29 cellular contexts compared by ENCODE assay signal in genomic region chr6:105301756-105302616, GRCh38.
A peak's percentile ranks its signal among the peaks of the same experiment; 100 is the strongest.
DNase-seq lines count a peak whose midpoint lies in the region; ATAC-seq, FAIRE-seq and TF ChIP-seq lines count a peak whose summit lies in the region.
"Had no signal": no experiment of that assay in that cellular context is flagged by ENCODE, and none has a peak within 500 bp of the region (broad histone marks: within the 10 kb centered on the region; RNA-seq: fewer than 3 reads in every experiment).

No MANE protein-coding gene starts in this region.

- dilution Hi-C loops in mammary epithelial cell (cut with HindIII; ENCODE audit: low sequenced_read_pairs) = no loop called here

- no peak overlapping the region for H3K4me3 Mint-ChIP-seq in MCF 10A (ENCODE audit: unreplicated experiment)
- H3K4me3 Mint-ChIP-seq: activated CD8-positive, alpha-beta memory T cell treated with anti-CD3 and anti-CD28 coated beads, Interleukin-2, amount 10 ng/mL, durations not matched to agents 7 days and 5 days; activated naive CD4-positive, alpha-beta T cell treated with anti-CD3 and anti-CD28 coated beads, Interleukin-2, amount 10 ng/mL, durations not matched to agents 7 days and 5 days; dendritic cell treated with granulocyte-macrophage colony-stimulating factor and Interleukin-4, amounts not matched to agents 40 ng/mL and 50 ng/mL, for 4 days; naive thymus-derived CD4-positive, alpha-beta T cell; stimulated activated naive CD8-positive, alpha-beta T cell treated with anti-CD3 and anti-CD28 coated beads, Interleukin-15, Interleukin-2, amounts not matched to agents 100 ng/mL and 50 ng/mL, for 24 hours had no signal

- no peaks in the 10 kb centered on the region for H3K4me1 ChIP-seq in mammary epithelial cell (ENCODE audit: insufficient read depth, low read length)
- H3K4me1 ChIP-seq in skeletal muscle satellite cell (ENCODE audit: control insufficient read depth, insufficient read depth, low read length) = no peaks in the 10 kb centered on the region
- no peaks in the 10 kb centered on the region for H3K4me1 ChIP-seq in HepG2 (ENCODE audit: insufficient read depth, low read length)
- H3K4me1 ChIP-seq: tibial artery had no signal

- H3K4me1 Mint-ChIP-seq in MCF 10A (ENCODE audit: insufficient read depth, unreplicated experiment) = no peaks in the 10 kb centered on the region
- H3K4me1 Mint-ChIP-seq: activated CD8-positive, alpha-beta memory T cell treated with anti-CD3 and anti-CD28 coated beads, Interleukin-2, amount 10 ng/mL, durations not matched to agents 7 days and 5 days; activated naive CD4-positive, alpha-beta T cell treated with anti-CD3 and anti-CD28 coated beads, Interleukin-2, amount 10 ng/mL, durations not matched to agents 7 days and 5 days had no signal

- intact Hi-C loops in MCF 10A (cut with micrococcal nuclease) (no loop called here), mammary epithelial cell (cut with micrococcal nuclease) (no loop called here), HepG2 (cut with micrococcal nuclease; ENCODE audit: unreplicated experiment) (no loop called here)

- no peaks in the 10 kb centered on the region for H4K20me1 ChIP-seq in mammary epithelial cell (ENCODE audit: insufficient read depth, low read length)
- H4K20me1 ChIP-seq in HepG2 (ENCODE audit: insufficient read depth, low read length) = no peaks in the 10 kb centered on the region

- H2AFZ ChIP-seq in mammary epithelial cell (ENCODE audit: low read depth, low read length) = no peak overlapping the region
- no peak overlapping the region for H2AFZ ChIP-seq in HepG2 (ENCODE audit: low read length)

- DNase-seq in MCF 10A (ENCODE audit: unreplicated experiment) = no peak
- DNase-seq in mammary epithelial cell = no peak
- peak; percentile 97 for DNase-seq in LNCaP clone FGC (ENCODE audit: low read depth)
- peak; percentile 47 to 75 for DNase-seq in foreskin fibroblast
- no peak for DNase-seq in HUDEP-2 (lab: John Stamatoyannopoulos, UW; ENCODE audit: unreplicated experiment in 76 of 76)
- no peak for DNase-seq in HepG2 (ENCODE audit: low spot score)
- DNase-seq: 8988T; activated CD4-positive, alpha-beta T cell treated with anti-CD3 and anti-CD28 coated beads, Interleukin-2, amount 50 U/mL, for 1 hour; activated CD8-positive, alpha-beta memory T cell treated with anti-CD3 and anti-CD28 coated beads, Interleukin-2, amount 10 ng/mL, durations not matched to agents 7 days and 5 days; activated naive CD4-positive, alpha-beta T cell treated with anti-CD3 and anti-CD28 coated beads, Interleukin-2, amount 10 ng/mL, durations not matched to agents 7 days and 5 days; amniotic stem cell; BE2C; COR-L47; DMS79 treated with DMSO at 0.1 percent for 48 hours; MV-4-11; naive thymus-derived CD4-positive, alpha-beta T cell; NCI-H146; NCI-H774; occipital lobe; SK-N-SH; tibial artery; WERI-Rb-1 had no signal

- H3K9ac ChIP-seq in mammary epithelial cell (ENCODE audit: insufficient read depth, low read length) (no peak overlapping the region), skeletal muscle satellite cell (ENCODE audit: low read depth, low read length) (no peak overlapping the region), HepG2 (ENCODE audit: insufficient read depth, low read depth, low read length) (no peak overlapping the region)
- H3K9ac ChIP-seq: SK-N-SH had no signal

- ATAC-seq in GM21576 (IDR thresholded peaks at IDR 0.05; ENCODE audit: unreplicated experiment) (no peak), HepG2 (no peak)
- ATAC-seq: activated CD8-positive, alpha-beta memory T cell treated with anti-CD3 and anti-CD28 coated beads, Interleukin-2, amount 10 ng/mL, durations not matched to agents 7 days and 5 days; naive thymus-derived CD4-positive, alpha-beta T cell had no signal

- H3K9me3 ChIP-seq in mammary epithelial cell (replicated peaks; ENCODE audit: insufficient read depth, low read length) = no peaks in the 10 kb centered on the region
- H3K9me3 ChIP-seq in skeletal muscle satellite cell (replicated peaks; ENCODE audit: low read length) = no peaks in the 10 kb centered on the region
- H3K9me3 ChIP-seq in HepG2 (ENCODE audit: low read length) = no peaks in the 10 kb centered on the region
- H3K9me3 ChIP-seq: BE2C, SK-N-SH, tibial artery had no signal

- in situ Hi-C loops in mammary epithelial cell (cut with MboI; ENCODE audit: low sequenced_read_pairs in 2 of 2) = no loop called here
- in situ Hi-C loops in HepG2 (cut with HindIII; ENCODE audit: extremely low pct_ligation_motif_present, low pct_unique_long_range_greater_than_20kb) = no loop called here

- peaks cover 19% of the 10 kb centered on the region for H3K36me3 Mint-ChIP-seq in MCF 10A (ENCODE audit: insufficient read depth, unreplicated experiment)

- H3K9me3 Mint-ChIP-seq in MCF 10A (ENCODE audit: unreplicated experiment) = no peaks in the 10 kb centered on the region
- H3K9me3 Mint-ChIP-seq: activated naive CD4-positive, alpha-beta T cell treated with anti-CD3 and anti-CD28 coated beads, Interleukin-2, amount 10 ng/mL, durations not matched to agents 7 days and 5 days; dendritic cell treated with granulocyte-macrophage colony-stimulating factor and Interleukin-4, amounts not matched to agents 40 ng/mL and 50 ng/mL, for 4 days; naive thymus-derived CD4-positive, alpha-beta T cell; stimulated activated naive CD8-positive, alpha-beta T cell treated with anti-CD3 and anti-CD28 coated beads, Interleukin-15, Interleukin-2, amounts not matched to agents 100 ng/mL and 50 ng/mL, for 24 hours had no signal

- 94% methylated on average over 18 of the region's 18 CpGs for WGBS in mammary epithelial cell (ENCODE audit: low coverage, missing lambda C conversion rate)
- 97% methylated on average over 18 of the region's 18 CpGs for WGBS in HepG2 (ENCODE audit: low lambda C conversion rate)

- TF ChIP-seq CTCF in MCF 10A (IDR thresholded peaks at IDR 0.05; ENCODE audit: unreplicated experiment) (no peak), mammary epithelial cell (conservative IDR thresholded peaks at IDR 0.05 in 1 of 2, IDR thresholded peaks at IDR 0.05 in 1 of 2; ENCODE audit: extremely low read depth in 1 of 2, insufficient read depth in 1 of 2, low read depth in 1 of 2, low read length in 2 of 2) (no peak), LNCaP clone FGC (IDR thresholded peaks at IDR 0.05; ENCODE audit: control insufficient read depth, extremely low read depth, insufficient read depth) (no peak), foreskin fibroblast (IDR thresholded peaks at IDR 0.05; ENCODE audit: low read depth, low read length) (no peak), HepG2 (CRISPR knock-in tag; IDR thresholded peaks at IDR 0.05) (no peak)

- FAIRE-seq in HepG2 (lab: Jason Lieb, UNC) = no peak
- FAIRE-seq: H54, HTR-8/SVneo had no signal

- POLR2A ChIA-PET in MCF 10A (lab: Yijun Ruan, JAX) = interaction anchor here (0.6 to 1.3 kb wide), 2 partner anchors 205 to 214 kb away, joined by 3 read pairs; no protein-coding TSS in a partner anchor
- POLR2A ChIA-PET in HepG2 (lab: Yijun Ruan, JAX) = no interaction called here

- TF ChIP-seq EP300 in HepG2 (IDR thresholded peaks at IDR 0.05; ENCODE audit: low read depth in 2 of 2, low read length in 2 of 2) (no peak), HepG2 (CRISPR knock-in tag; IDR thresholded peaks at IDR 0.05; ENCODE audit: borderline replicate concordance) (no peak)

- no peak overlapping the region for H3K4me2 ChIP-seq in mammary epithelial cell (ENCODE audit: insufficient read depth, low read depth, low read length)
- peak overlapping the region; percentile 64 for H3K4me2 ChIP-seq in skeletal muscle satellite cell (ENCODE audit: low read length)
- no peak overlapping the region for H3K4me2 ChIP-seq in HepG2 (ENCODE audit: low read depth, low read length)
- H3K4me2 ChIP-seq: SK-N-SH had no signal

- H3K27ac ChIP-seq in mammary epithelial cell (ENCODE audit: insufficient read depth, low read depth, low read length) (no peak overlapping the region), HepG2 (ENCODE audit: extremely low read length, insufficient read depth, low read length) (no peak overlapping the region)
- H3K27ac ChIP-seq: RWPE1, tibial artery, WERI-Rb-1 had no signal

- H3K27ac Mint-ChIP-seq in MCF 10A (ENCODE audit: low read depth, unreplicated experiment) = peak overlapping the region; percentile 27
- H3K27ac Mint-ChIP-seq: activated CD8-positive, alpha-beta memory T cell treated with anti-CD3 and anti-CD28 coated beads, Interleukin-2, amount 10 ng/mL, durations not matched to agents 7 days and 5 days; activated naive CD4-positive, alpha-beta T cell treated with anti-CD3 and anti-CD28 coated beads, Interleukin-2, amount 10 ng/mL, durations not matched to agents 7 days and 5 days; dendritic cell treated with granulocyte-macrophage colony-stimulating factor and Interleukin-4, amounts not matched to agents 40 ng/mL and 50 ng/mL, for 4 days; naive thymus-derived CD4-positive, alpha-beta T cell; stimulated activated naive CD8-positive, alpha-beta T cell treated with anti-CD3 and anti-CD28 coated beads, Interleukin-15, Interleukin-2, amounts not matched to agents 100 ng/mL and 50 ng/mL, for 24 hours had no signal

- TF ChIP-seq POLR2A in HepG2 (IDR thresholded peaks at IDR 0.05; ENCODE audit: insufficient read depth in 1 of 2, low read depth in 2 of 2, low read length in 2 of 2) = no peak

- H3K79me2 ChIP-seq in mammary epithelial cell (ENCODE audit: insufficient read depth, low read length) = peaks cover 14% of the 10 kb centered on the region
- no peaks in the 10 kb centered on the region for H3K79me2 ChIP-seq in HepG2 (ENCODE audit: insufficient read depth, low read length)

- no TSS peak for BruUV-seq in MCF 10A (replicated peaks; lab: Mats Ljungman, UMichigan)
- no TSS peak for BruUV-seq in mammary epithelial cell (replicated peaks; lab: Mats Ljungman, UMichigan)
- BruUV-seq in HepG2 (replicated peaks; lab: Mats Ljungman, UMichigan) = no TSS peak

- CTCF ChIA-PET in MCF 10A (lab: Yijun Ruan, JAX) = interaction anchor here (1.1 kb wide), 1 partner anchor 212 kb away, joined by 4 read pairs; no protein-coding TSS in a partner anchor
- CTCF ChIA-PET in mammary epithelial cell (lab: Charles Lee; ENCODE audit: low non-redundant PET) = no interaction called here
- CTCF ChIA-PET in HepG2 (lab: Yijun Ruan, JAX; ENCODE audit: low intra/inter-chr PET ratio, low total read pairs) = no interaction called here

- no peaks in the 10 kb centered on the region for H3K27me3 ChIP-seq in mammary epithelial cell (ENCODE audit: insufficient read depth, low read length)
- no peaks in the 10 kb centered on the region for H3K27me3 ChIP-seq in skeletal muscle satellite cell (ENCODE audit: control insufficient read depth, insufficient read depth, low read length)
- H3K27me3 ChIP-seq in HepG2 (ENCODE audit: control insufficient read depth in 1 of 2, insufficient read depth in 2 of 2, low read length in 2 of 2) = no peaks in the 10 kb centered on the region; a peak in 1 of 5 replicates
- H3K27me3 ChIP-seq: BE2C, tibial artery had no signal

- no peaks in the 10 kb centered on the region for H3K27me3 Mint-ChIP-seq in MCF 10A (ENCODE audit: insufficient read depth, unreplicated experiment)
- H3K27me3 Mint-ChIP-seq: activated CD8-positive, alpha-beta memory T cell treated with anti-CD3 and anti-CD28 coated beads, Interleukin-2, amount 10 ng/mL, durations not matched to agents 7 days and 5 days; activated naive CD4-positive, alpha-beta T cell treated with anti-CD3 and anti-CD28 coated beads, Interleukin-2, amount 10 ng/mL, durations not matched to agents 7 days and 5 days; dendritic cell treated with granulocyte-macrophage colony-stimulating factor and Interleukin-4, amounts not matched to agents 40 ng/mL and 50 ng/mL, for 4 days; naive thymus-derived CD4-positive, alpha-beta T cell; stimulated activated naive CD8-positive, alpha-beta T cell treated with anti-CD3 and anti-CD28 coated beads, Interleukin-15, Interleukin-2, amounts not matched to agents 100 ng/mL and 50 ng/mL, for 24 hours had no signal

- TF ChIP-seq RAD21 in HepG2 (CRISPR knock-in tag; IDR thresholded peaks at IDR 0.05) = no peak

- peaks cover 9% of the 10 kb centered on the region for H3K36me3 ChIP-seq in mammary epithelial cell (ENCODE audit: insufficient read depth, low read length)
- peaks cover 5% of the 10 kb centered on the region for H3K36me3 ChIP-seq in skeletal muscle satellite cell (ENCODE audit: insufficient read depth, low read length)
- peaks cover 0 to 21% of the 10 kb centered on the region in 2 experiments; a peak in 2 of 5 replicates for H3K36me3 ChIP-seq in HepG2 (replicated peaks in 1 of 2; ENCODE audit: control insufficient read depth in 1 of 2, insufficient read depth in 2 of 2, low read length in 2 of 2)
- H3K36me3 ChIP-seq: BE2C, WERI-Rb-1 had no signal

- H3K4me3 ChIP-seq in mammary epithelial cell (replicated peaks in 1 of 3; ENCODE audit: insufficient read depth in 1 of 3, low read depth in 2 of 3, low read length in 3 of 3) (no peak overlapping the region), LNCaP clone FGC (ENCODE audit: low read depth, low read length) (peak overlapping the region; percentile 16), foreskin fibroblast (ENCODE audit: low read depth in 1 of 2, low read length in 2 of 2) (peak overlapping the region; percentile 16 to 47), skeletal muscle satellite cell (ENCODE audit: low read length) (no peak overlapping the region), HepG2 (replicated peaks in 1 of 3; ENCODE audit: insufficient read depth in 1 of 3, low read depth in 2 of 3, low read length in 3 of 3) (no peak overlapping the region)
- H3K4me3 ChIP-seq: tibial artery had no signal

Comparison
In these comparisons a context has a peak if more than half of its experiments do, and no peak if none do; other contexts are left out.
1. DNase-seq: peak in LNCaP clone FGC (single experiment) and foreskin fibroblast (2 of 2); none in MCF 10A (single experiment), mammary epithelial cell (single experiment), HUDEP-2 (0 of 76) and HepG2 (single experiment).
2. H3K4me3 ChIP-seq: peak in LNCaP clone FGC (single experiment) and foreskin fibroblast (2 of 2); none in mammary epithelial cell (0 of 3), skeletal muscle satellite cell (single experiment) and HepG2 (0 of 3).